ENCODE assay signal across 28 cellular contexts in the genomic region with DNA sequence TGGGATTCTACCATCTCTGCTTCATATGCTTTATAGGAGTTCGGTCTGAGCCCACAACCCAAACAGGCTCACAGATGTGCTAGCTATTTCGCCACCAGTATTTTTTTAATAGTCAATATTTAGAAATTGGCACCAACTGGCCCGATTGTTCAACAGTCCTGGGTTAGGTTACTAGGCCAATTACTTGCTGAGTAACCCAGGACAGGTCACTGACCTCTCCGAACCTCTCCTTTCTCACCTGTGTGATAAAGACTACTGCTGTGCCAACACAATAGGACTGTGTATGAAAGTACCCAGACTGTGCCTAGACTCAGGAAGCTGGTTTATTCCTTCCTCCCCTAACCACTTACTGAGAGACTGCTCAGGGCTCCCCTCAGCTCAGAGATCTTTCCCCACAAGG. TPM values are rescaled to one million over a fixed set of nuclear protein-coding genes. Genes with fewer than 3 reads are reported as not detected.
"Had no signal": no experiment of that assay in that cellular context is flagged by ENCODE, and none has a peak within 500 bp of the region (broad histone marks: within the 10 kb centered on the region; RNA-seq: fewer than 3 reads in every experiment).

No MANE protein-coding gene starts in this region.

- H3K36me3 ChIP-seq: left lung, pancreas, prostate gland, sigmoid colon, upper lobe of left lung had no signal

- H3K27ac Mint-ChIP-seq: nephron; stimulated activated memory B cell treated with anti-CD40 and anti-IgM and Interleukin-4, amounts not matched to agents 10 μg/mL and 1 μg/mL and 100 μg/mL, for 72 hours had no signal

- H3K9me3 ChIP-seq: left lung, pancreas, prostate gland, vagina had no signal

- H3K36me3 Mint-ChIP-seq: stimulated activated memory B cell treated with anti-CD40 and anti-IgM and Interleukin-4, amounts not matched to agents 10 μg/mL and 1 μg/mL and 100 μg/mL, for 72 hours had no signal

- H3K27me3 ChIP-seq: hepatocyte, left lung, pancreas, sigmoid colon, tibial nerve, upper lobe of left lung, vagina had no signal

- DNase-seq: islet precursor cell; kidney glomerular epithelial cell; left cardiac atrium; left lung; naive thymus-derived CD8-positive, alpha-beta T cell; nucleus accumbens; pancreas; retina; right cardiac atrium; sigmoid colon; small intestine; stimulated activated CD4-positive, alpha-beta T cell treated with anti-CD3 and anti-CD28 coated beads, Interleukin-1b, Interleukin-23, amount 100 ng/mL, for 48 hours; stimulated activated CD4-positive, alpha-beta T cell treated with anti-CD3 and anti-CD28 coated beads, Interleukin-2, amount 100 ng/mL, for 48 hours; stimulated activated CD4-positive, alpha-beta T cell treated with anti-CD3 and anti-CD28 coated beads, Interleukin-4, amount 100 ng/mL, for 4 hours; stimulated activated CD8-positive, alpha-beta memory T cell treated with anti-CD3 and anti-CD28 coated beads, Interleukin-4, amount 100 ng/mL, for 48 hours; stimulated activated naive CD4-positive, alpha-beta T cell treated with Interleukin-2 at 50 U/mL for 16 hours; stimulated activated naive CD8-positive, alpha-beta T cell treated with anti-CD3 and anti-CD28 coated beads, Interleukin-15, amount 100 ng/mL, for 72 hours; substantia nigra; upper lobe of left lung had no signal

- FAIRE-seq: pancreas, small intestine had no signal

- ATAC-seq: left cardiac atrium; left lung; naive thymus-derived CD8-positive, alpha-beta T cell; pancreas; right cardiac atrium; stimulated activated memory B cell treated with anti-CD40 and anti-IgM and Interleukin-4, amounts not matched to agents 10 μg/mL and 1 μg/mL and 100 μg/mL, for 72 hours; stimulated activated naive CD8-positive, alpha-beta T cell treated with anti-CD3 and anti-CD28 coated beads, Interleukin-15, amount 100 ng/mL, for 72 hours had no signal

- H3K4me3 Mint-ChIP-seq: naive thymus-derived CD8-positive, alpha-beta T cell; nephron; neural crest cell; stimulated activated memory B cell treated with anti-CD40 and anti-IgM and Interleukin-4, amounts not matched to agents 10 μg/mL and 1 μg/mL and 100 μg/mL, for 72 hours; stimulated activated naive CD8-positive, alpha-beta T cell treated with anti-CD3 and anti-CD28 coated beads, Interleukin-15, amount 100 ng/mL, for 72 hours had no signal

- H3K79me2 ChIP-seq: hepatocyte had no signal

- H3K4me1 ChIP-seq: left lung, pancreas, prostate gland, upper lobe of left lung had no signal

- H2AFZ ChIP-seq: hepatocyte had no signal

- H3K9me3 Mint-ChIP-seq: neural crest cell had no signal

- H3K4me3 ChIP-seq: hepatocyte, left lung, lung, pancreas, prostate gland, sigmoid colon, tibial nerve, upper lobe of left lung, vagina had no signal

- H3K4me2 ChIP-seq: hepatocyte had no signal

- H3K4me1 Mint-ChIP-seq: naive thymus-derived CD8-positive, alpha-beta T cell; neural crest cell; stimulated activated memory B cell treated with anti-CD40 and anti-IgM and Interleukin-4, amounts not matched to agents 10 μg/mL and 1 μg/mL and 100 μg/mL, for 72 hours; stimulated activated naive CD8-positive, alpha-beta T cell treated with anti-CD3 and anti-CD28 coated beads, Interleukin-15, amount 100 ng/mL, for 72 hours had no signal

- H3K27ac ChIP-seq: hepatocyte, left lung, pancreas, prostate gland, upper lobe of left lung had no signal

RNA-seq across cellular contexts. Expression of a gene that starts 8.3 kb away (rescaled TPM):
- total RNA-seq: naive thymus-derived CD8-positive, alpha-beta T cell had no signal
- polyA plus RNA-seq: naive thymus-derived CD8-positive, alpha-beta T cell had no signal

RNA-seq across cellular contexts. Expression of a gene that starts 43.1 kb away (rescaled TPM):
- total RNA-seq: naive thymus-derived CD8-positive, alpha-beta T cell; neural crest cell; right cardiac atrium; temporal lobe had no signal
- polyA plus RNA-seq: naive thymus-derived CD8-positive, alpha-beta T cell had no signal
